ENCODE assay signal across 16 cellular contexts in genomic region chr9:73073337-73074175, GRCh38.
DNase-seq lines count a peak whose midpoint lies in the region; TF ChIP-seq lines count a peak whose summit lies in the region.
"Had no signal": no experiment of that assay in that cellular context is flagged by ENCODE, and none has a peak within 500 bp of the region (broad histone marks: within the 10 kb centered on the region; RNA-seq: fewer than 3 reads in every experiment).

No MANE protein-coding gene starts in this region.

- H3K4me3 ChIP-seq in astrocyte of the spinal cord (ENCODE audit: low read depth, low read length) = no peak overlapping the region
- no peak overlapping the region for H3K4me3 ChIP-seq in transverse colon

- TF ChIP-seq CTCF in astrocyte of the spinal cord (IDR thresholded peaks at IDR 0.05; ENCODE audit: low read depth, low read length) (no peak), transverse colon (IDR thresholded peaks at IDR 0.05) (no peak)

- no peaks in the 10 kb centered on the region for H3K27me3 ChIP-seq in transverse colon

- DNase-seq in H4 (ENCODE audit: low spot score) = peak; percentile 30
- DNase-seq in astrocyte of the spinal cord (ENCODE audit: low read depth, low spot score) = peak; percentile 16
- DNase-seq in kidney tubule cell (ENCODE audit: low spot score) = peak; percentile 54
- DNase-seq in transverse colon = no peak
- no peak for DNase-seq in HEK293T (ENCODE audit: extremely low spot score)
- DNase-seq in dedifferentiated amniotic fluid mesenchymal stem cell (ENCODE audit: extremely low spot score) = no peak
- no peak for DNase-seq in DMS79 (lab: John Stamatoyannopoulos, UW)
- no peak for DNase-seq in T-helper 2 cell
- DNase-seq: activated CD8-positive, alpha-beta T cell treated with anti-CD3 and anti-CD28 coated beads, Interleukin-2, amount 10 ng/mL, durations not matched to agents 7 days and 5 days; CD4-positive, alpha-beta memory T cell; head of caudate nucleus; MV-4-11; naive thymus-derived CD8-positive, alpha-beta T cell; NCI-H2171 treated with DMSO at 0.1 percent for 48 hours; retina; stimulated activated CD4-positive, alpha-beta T cell treated with anti-CD3 and anti-CD28 coated beads, Interleukin-4, amount 100 ng/mL, for 24 hours had no signal

- no peak for TF ChIP-seq POLR2A in transverse colon (IDR thresholded peaks at IDR 0.05)

- H3K9me3 ChIP-seq in transverse colon = no peaks in the 10 kb centered on the region

- H3K36me3 ChIP-seq in transverse colon = no peaks in the 10 kb centered on the region

- CTCF ChIA-PET in HEK293T (lab: Yijun Ruan, JAX) = no interaction called here

- in situ Hi-C loops in astrocyte of the spinal cord (cut with HindIII; ENCODE audit: low sequenced_read_pairs) = no loop called here
- in situ Hi-C loops in transverse colon (cut with MboI; ENCODE audit: low pct_ligation_motif_present in 1 of 4, low pct_unique_long_range_greater_than_20kb in 1 of 4, low sequenced_read_pairs in 3 of 4) = no loop called here

- POLR2A ChIA-PET in HEK293T (lab: Yijun Ruan, JAX) = no interaction called here

- peaks cover 0 to 19% (median 10%) of the 10 kb centered on the region in 4 donors for H3K4me1 ChIP-seq in transverse colon

- intact Hi-C loops in transverse colon (cut with DNase I; ENCODE audit: low total_unique reads) = no loop called here

- peak overlapping the region; percentile 20 to 70 (median 60) for H3K27ac ChIP-seq in transverse colon

- TF ChIP-seq EP300 in transverse colon (IDR thresholded peaks at IDR 0.05; ENCODE audit: low read depth) = no peak

- WGBS in transverse colon (ENCODE audit: low coverage in 1 of 2), 2 donors = 61 to 64% methylated on average over 5 of the region's 5 CpGs

TF ChIP-seq in HEK293T, 16 proteins besides CTCF, POLR2A, EP300 and RAD21:
- TF ChIP-seq ZNF384 (IDR thresholded peaks at IDR 0.05) = no peak
- no peak for TF ChIP-seq ARNT (IDR thresholded peaks at IDR 0.05)
- TF ChIP-seq FOXA1 (IDR thresholded peaks at IDR 0.05) = no peak
- TF ChIP-seq SUZ12 (IDR thresholded peaks at IDR 0.05) = no peak
- TF ChIP-seq FOXM1 (IDR thresholded peaks at IDR 0.05; ENCODE audit: borderline replicate concordance) = no peak
- no peak for TF ChIP-seq ELF4 (IDR thresholded peaks at IDR 0.05)
- TF ChIP-seq SP1 (IDR thresholded peaks at IDR 0.05) = no peak
- no peak for TF ChIP-seq CTBP1 (IDR thresholded peaks at IDR 0.05; ENCODE audit: borderline replicate concordance)
- no peak for TF ChIP-seq BHLHE40 (IDR thresholded peaks at IDR 0.05; ENCODE audit: borderline replicate concordance)
- no peak for TF ChIP-seq HDGF (IDR thresholded peaks at IDR 0.05; ENCODE audit: borderline replicate concordance)
- no peak for TF ChIP-seq LEF1 (IDR thresholded peaks at IDR 0.05; ENCODE audit: borderline replicate concordance)
- TF ChIP-seq NFRKB (IDR thresholded peaks at IDR 0.05) = no peak
- TF ChIP-seq, protein P1, sequence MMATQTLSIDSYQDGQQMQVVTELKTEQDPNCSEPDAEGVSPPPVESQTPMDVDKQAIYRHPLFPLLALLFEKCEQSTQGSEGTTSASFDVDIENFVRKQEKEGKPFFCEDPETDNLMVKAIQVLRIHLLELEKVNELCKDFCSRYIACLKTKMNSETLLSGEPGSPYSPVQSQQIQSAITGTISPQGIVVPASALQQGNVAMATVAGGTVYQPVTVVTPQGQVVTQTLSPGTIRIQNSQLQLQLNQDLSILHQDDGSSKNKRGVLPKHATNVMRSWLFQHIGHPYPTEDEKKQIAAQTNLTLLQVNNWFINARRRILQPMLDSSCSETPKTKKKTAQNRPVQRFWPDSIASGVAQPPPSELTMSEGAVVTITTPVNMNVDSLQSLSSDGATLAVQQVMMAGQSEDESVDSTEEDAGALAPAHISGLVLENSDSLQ (IDR thresholded peaks at IDR 0.05) = no peak
- TF ChIP-seq FOXK2 (IDR thresholded peaks at IDR 0.05) = no peak
- no peak for TF ChIP-seq L3MBTL2 (conservative IDR thresholded peaks at IDR 0.05)

Comparison
In these comparisons a context has a peak if more than half of its experiments do, and no peak if none do; other contexts are left out.
1. DNase-seq: peak in H4 (single experiment), astrocyte of the spinal cord (single experiment) and kidney tubule cell (single experiment); none in transverse colon (single experiment), HEK293T (single experiment), dedifferentiated amniotic fluid mesenchymal stem cell (single experiment), DMS79 (single experiment) and T-helper 2 cell (0 of 5).